In the genomic region with DNA sequence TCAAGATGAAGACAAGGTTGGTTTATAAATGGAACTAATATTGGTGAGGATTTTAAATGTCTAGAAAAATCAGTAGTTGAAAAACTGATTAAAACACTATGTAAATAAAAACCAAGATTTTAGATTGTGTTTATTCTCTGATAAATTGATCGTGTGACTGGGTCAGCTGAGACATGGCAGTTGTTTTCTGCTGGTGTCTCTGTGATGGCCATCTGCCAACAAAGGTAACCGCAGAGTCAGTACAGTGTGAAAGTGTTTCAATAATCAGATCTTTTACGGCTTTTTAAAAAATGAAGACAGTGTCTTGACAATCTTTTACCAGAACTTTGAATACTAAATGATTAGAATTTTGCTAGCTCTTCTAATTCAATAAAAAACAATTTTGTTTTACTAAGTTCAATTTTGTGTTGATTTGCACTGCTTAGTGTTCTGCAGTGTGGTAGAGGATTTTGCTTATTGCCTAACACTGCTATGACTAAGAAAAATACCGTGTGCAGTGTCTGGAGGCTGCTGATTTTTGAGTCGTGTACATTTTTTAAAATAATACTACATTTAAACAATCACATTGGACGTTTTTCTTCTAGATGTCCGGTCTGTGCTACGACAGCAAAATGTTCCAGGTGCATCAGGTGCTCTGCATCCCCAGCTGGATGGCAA, we compare ENCODE assay signal across 12 cellular contexts. TPM values are rescaled to one million over a fixed set of nuclear protein-coding genes. Genes with fewer than 3 reads are reported as not detected.
DNase-seq lines count a peak whose midpoint lies in the region; ATAC-seq and FAIRE-seq lines count a peak whose summit lies in the region.
"Had no signal": no experiment of that assay in that cellular context is flagged by ENCODE, and none has a peak within 500 bp of the region (broad histone marks: within the 10 kb centered on the region; RNA-seq: fewer than 3 reads in every experiment).

No MANE protein-coding gene starts in this region.

- H3K36me3 Mint-ChIP-seq in activated CD8-positive, alpha-beta memory T cell treated with anti-CD3 and anti-CD28 coated beads, Interleukin-2, amount 10 ng/mL, durations not matched to agents 7 days and 5 days = peaks cover 48% of the 10 kb centered on the region
- peaks cover 64% of the 10 kb centered on the region for H3K36me3 Mint-ChIP-seq in T-helper 2 cell treated with Interferon-gamma antibody and Interleukin-4, amounts not matched to agents 5 μg/mL and 100 μg/mL, for 36 hours (ENCODE audit: low read depth)
- peaks cover 22% of the 10 kb centered on the region for H3K36me3 Mint-ChIP-seq in central memory CD8-positive, alpha-beta T cell (ENCODE audit: insufficient read depth)

- DNase-seq in activated CD8-positive, alpha-beta memory T cell treated with anti-CD3 and anti-CD28 coated beads, Interleukin-2, amount 10 ng/mL, durations not matched to agents 7 days and 5 days = peak; percentile 61
- no peak for DNase-seq in activated CD8-positive, alpha-beta memory T cell treated with anti-CD3 and anti-CD28 coated beads for 24 hours
- no peak for DNase-seq in T-helper 2 cell treated with Interferon-gamma antibody and Interleukin-4, amounts not matched to agents 5 μg/mL and 100 μg/mL, for 36 hours (ENCODE audit: low spot score)
- peak in 1 of 2 donors; percentile 65 for DNase-seq in central memory CD8-positive, alpha-beta T cell (ENCODE audit: low spot score in 2 of 2)
- peak; percentile 28 for DNase-seq in small intestine
- DNase-seq in NCI-H1930 (lab: John Stamatoyannopoulos, UW) = no peak
- DNase-seq: heart right ventricle, MV-4-11, SHP77 had no signal

- peak; percentile 71 for ATAC-seq in activated CD8-positive, alpha-beta memory T cell treated with anti-CD3 and anti-CD28 coated beads, Interleukin-2, amount 10 ng/mL, durations not matched to agents 7 days and 5 days
- ATAC-seq in central memory CD8-positive, alpha-beta T cell (replicated peaks; ENCODE audit: extremely low read depth, poor library complexity, severe bottlenecking) = peak; percentile 82
- ATAC-seq in HG02678 (IDR thresholded peaks at IDR 0.05; ENCODE audit: unreplicated experiment) = no peak
- ATAC-seq in GM18519 (IDR thresholded peaks at IDR 0.05; ENCODE audit: low FRiP score, unreplicated experiment) = no peak

- 64 to 72% (median 71%) methylated on average over 8 of the region's 8 CpGs for WGBS in small intestine, 3 donors

- no peaks in the 10 kb centered on the region for H3K27me3 ChIP-seq in small intestine (ENCODE audit: control insufficient read depth in 2 of 2, insufficient read depth in 2 of 2, low read length in 2 of 2)
- H3K27me3 ChIP-seq: heart right ventricle, neural progenitor cell had no signal

- H3K27ac Mint-ChIP-seq in activated CD8-positive, alpha-beta memory T cell treated with anti-CD3 and anti-CD28 coated beads, Interleukin-2, amount 10 ng/mL, durations not matched to agents 7 days and 5 days = peak overlapping the region; percentile 18
- H3K27ac Mint-ChIP-seq in T-helper 2 cell treated with Interferon-gamma antibody and Interleukin-4, amounts not matched to agents 5 μg/mL and 100 μg/mL, for 36 hours = peak overlapping the region; percentile 45
- H3K27ac Mint-ChIP-seq in central memory CD8-positive, alpha-beta T cell (ENCODE audit: low read depth) = peak overlapping the region; percentile 85
- H3K27ac Mint-ChIP-seq: neural progenitor cell had no signal

- H3K9me3 ChIP-seq in small intestine (ENCODE audit: control insufficient read depth, low read depth) = no peaks in the 10 kb centered on the region
- H3K9me3 ChIP-seq: heart right ventricle had no signal

- H3K4me1 Mint-ChIP-seq in activated CD8-positive, alpha-beta memory T cell treated with anti-CD3 and anti-CD28 coated beads, Interleukin-2, amount 10 ng/mL, durations not matched to agents 7 days and 5 days = peaks cover 32% of the 10 kb centered on the region
- H3K4me1 Mint-ChIP-seq in T-helper 2 cell treated with Interferon-gamma antibody and Interleukin-4, amounts not matched to agents 5 μg/mL and 100 μg/mL, for 36 hours (ENCODE audit: low read depth) = peaks cover 51% of the 10 kb centered on the region
- H3K4me1 Mint-ChIP-seq in central memory CD8-positive, alpha-beta T cell = peaks cover 74% of the 10 kb centered on the region
- H3K4me1 Mint-ChIP-seq: neural progenitor cell had no signal

- no peak overlapping the region for H3K4me3 Mint-ChIP-seq in activated CD8-positive, alpha-beta memory T cell treated with anti-CD3 and anti-CD28 coated beads, Interleukin-2, amount 10 ng/mL, durations not matched to agents 7 days and 5 days
- H3K4me3 Mint-ChIP-seq in T-helper 2 cell treated with Interferon-gamma antibody and Interleukin-4, amounts not matched to agents 5 μg/mL and 100 μg/mL, for 36 hours = peak overlapping the region; percentile 66
- H3K4me3 Mint-ChIP-seq in central memory CD8-positive, alpha-beta T cell = peak overlapping the region; percentile 43
- H3K4me3 Mint-ChIP-seq: neural progenitor cell had no signal

- FAIRE-seq in small intestine (lab: Jason Lieb, UNC) = no peak

- CTCF ChIA-PET in activated CD8-positive, alpha-beta memory T cell treated with anti-CD3 and anti-CD28 coated beads, Interleukin-2, amount 10 ng/mL, durations not matched to agents 7 days and 5 days (lab: Charles Lee) = interaction anchor here (1.7 kb wide), 1 partner anchor 74 kb away, joined by 4 read pairs; no protein-coding TSS in a partner anchor

- no peaks in the 10 kb centered on the region for H3K27me3 Mint-ChIP-seq in activated CD8-positive, alpha-beta memory T cell treated with anti-CD3 and anti-CD28 coated beads, Interleukin-2, amount 10 ng/mL, durations not matched to agents 7 days and 5 days
- no peaks in the 10 kb centered on the region for H3K27me3 Mint-ChIP-seq in T-helper 2 cell treated with Interferon-gamma antibody and Interleukin-4, amounts not matched to agents 5 μg/mL and 100 μg/mL, for 36 hours (ENCODE audit: low read depth)
- H3K27me3 Mint-ChIP-seq in central memory CD8-positive, alpha-beta T cell = no peaks in the 10 kb centered on the region

- peaks cover 10 to 12% of the 10 kb centered on the region in 2 donors for H3K36me3 ChIP-seq in small intestine (ENCODE audit: control insufficient read depth in 2 of 2, insufficient read depth in 2 of 2, low read length in 2 of 2)

- H3K9me3 Mint-ChIP-seq in activated CD8-positive, alpha-beta memory T cell treated with anti-CD3 and anti-CD28 coated beads, Interleukin-2, amount 10 ng/mL, durations not matched to agents 7 days and 5 days (ENCODE audit: low read depth) = no peaks in the 10 kb centered on the region
- no peaks in the 10 kb centered on the region for H3K9me3 Mint-ChIP-seq in T-helper 2 cell treated with Interferon-gamma antibody and Interleukin-4, amounts not matched to agents 5 μg/mL and 100 μg/mL, for 36 hours
- no peaks in the 10 kb centered on the region for H3K9me3 Mint-ChIP-seq in central memory CD8-positive, alpha-beta T cell
- H3K9me3 Mint-ChIP-seq: neural progenitor cell had no signal

- H3K27ac ChIP-seq in small intestine (ENCODE audit: low read depth in 1 of 2, low read length in 1 of 2) = peak overlapping the region in 1 of 2 donors; percentile 15
- H3K27ac ChIP-seq: neural progenitor cell had no signal

- H3K4me3 ChIP-seq in small intestine (ENCODE audit: low read depth in 1 of 2, low read length in 2 of 2) = no peak overlapping the region
- H3K4me3 ChIP-seq: heart right ventricle, neural progenitor cell had no signal

- no peaks in the 10 kb centered on the region for H3K4me1 ChIP-seq in small intestine (ENCODE audit: control insufficient read depth in 2 of 2, insufficient read depth in 1 of 2, low read depth in 1 of 2, low read length in 1 of 2)
- H3K4me1 ChIP-seq: neural progenitor cell had no signal

RNA-seq across cellular contexts. Expression of gene GPR183, which starts 32.7 kb away (rescaled TPM):
- 10 to 100 TPM; 15.3 to 19.5 TPM for total RNA-seq in activated CD8-positive, alpha-beta memory T cell treated with anti-CD3 and anti-CD28 coated beads, Interleukin-2, amount 10 ng/mL, durations not matched to agents 7 days and 5 days
- polyA plus RNA-seq in small intestine = 1 to 10 TPM in 2 of 3 donors, not detected in 1; 2.4 to 5.5 TPM

Comparison
In these comparisons a context has a peak if more than half of its experiments do, and no peak if none do; other contexts are left out.
1. DNase-seq: peak in activated CD8-positive, alpha-beta memory T cell treated with anti-CD3 and anti-CD28 coated beads, Interleukin-2, amount 10 ng/mL, durations not matched to agents 7 days and 5 days (single experiment) and small intestine (single experiment); none in activated CD8-positive, alpha-beta memory T cell treated with anti-CD3 and anti-CD28 coated beads for 24 hours (single experiment), T-helper 2 cell treated with Interferon-gamma antibody and Interleukin-4, amounts not matched to agents 5 μg/mL and 100 μg/mL, for 36 hours (single experiment) and NCI-H1930 (0 of 2).
2. ATAC-seq: peak in activated CD8-positive, alpha-beta memory T cell treated with anti-CD3 and anti-CD28 coated beads, Interleukin-2, amount 10 ng/mL, durations not matched to agents 7 days and 5 days (single experiment) and central memory CD8-positive, alpha-beta T cell (single experiment); none in HG02678 (single experiment) and GM18519 (single experiment).
3. H3K27ac Mint-ChIP-seq: peak in every context shown above with its lines; median percentile 85 in central memory CD8-positive, alpha-beta T cell; 45 in T-helper 2 cell treated with Interferon-gamma antibody and Interleukin-4, amounts not matched to agents 5 μg/mL and 100 μg/mL, for 36 hours; 18 in activated CD8-positive, alpha-beta memory T cell treated with anti-CD3 and anti-CD28 coated beads, Interleukin-2, amount 10 ng/mL, durations not matched to agents 7 days and 5 days.